ENCODE assay signal across 8 cellular contexts in genomic region chr12:8950287-8950574, GRCh38. TPM values are rescaled to one million over a fixed set of nuclear protein-coding genes. Genes with fewer than 3 reads are reported as not detected.
DNase-seq lines count a peak whose midpoint lies in the region; ATAC-seq and TF ChIP-seq lines count a peak whose summit lies in the region.

No MANE protein-coding gene starts in this region.

- H3K4me1 ChIP-seq in mucosa of rectum (ENCODE audit: control insufficient read depth in 2 of 2, insufficient read depth in 2 of 2, low read length in 2 of 2) = peaks cover 10 to 13% of the 10 kb centered on the region in 2 donors

- POLR2A ChIA-PET in MCF 10A (lab: Yijun Ruan, JAX) = interaction anchor here (0.5 to 6.2 kb wide), 21 partner anchors 9 to 518 kb away, joined by 3 to 76 read pairs (median 4); partner anchors contain the start of genes PHC1 and RIMKLB

- H3K27ac ChIP-seq in mucosa of rectum (ENCODE audit: low read depth in 2 of 2, low read length in 2 of 2) = peak overlapping the region; percentile 99

- no peaks in the 10 kb centered on the region for H3K9me3 Mint-ChIP-seq in activated naive CD4-positive, alpha-beta T cell treated with anti-CD3 and anti-CD28 coated beads, Interleukin-2, amount 50 U/mL, for 24 hours
- H3K9me3 Mint-ChIP-seq in MCF 10A (ENCODE audit: unreplicated experiment) = no peaks in the 10 kb centered on the region

- peaks cover 5% of the 10 kb centered on the region for H3K36me3 Mint-ChIP-seq in activated naive CD4-positive, alpha-beta T cell treated with anti-CD3 and anti-CD28 coated beads, Interleukin-2, amount 50 U/mL, for 24 hours
- H3K36me3 Mint-ChIP-seq in MCF 10A (ENCODE audit: insufficient read depth, unreplicated experiment) = peaks cover 20% of the 10 kb centered on the region

- H3K4me1 Mint-ChIP-seq in activated naive CD4-positive, alpha-beta T cell treated with anti-CD3 and anti-CD28 coated beads, Interleukin-2, amount 50 U/mL, for 24 hours = peaks cover 67% of the 10 kb centered on the region
- H3K4me1 Mint-ChIP-seq in MCF 10A (ENCODE audit: insufficient read depth, unreplicated experiment) = peaks cover 20% of the 10 kb centered on the region

- no peaks in the 10 kb centered on the region for H3K27me3 ChIP-seq in mucosa of rectum (ENCODE audit: control insufficient read depth in 2 of 2, insufficient read depth in 2 of 2, low read length in 2 of 2)

- ATAC-seq in HG02970 (IDR thresholded peaks at IDR 0.05; ENCODE audit: low FRiP score, unreplicated experiment) = no peak

- H3K9ac ChIP-seq in mucosa of rectum (ENCODE audit: low read depth in 1 of 2, low read length in 2 of 2) = peak overlapping the region; percentile 93 to 96

- intact Hi-C loops in MCF 10A (cut with micrococcal nuclease) = loop anchor here (1.0 kb wide), 1 partner anchor 89 kb away; no protein-coding TSS in a partner anchor

- peak overlapping the region; percentile 96 for H3K27ac Mint-ChIP-seq in activated naive CD4-positive, alpha-beta T cell treated with anti-CD3 and anti-CD28 coated beads, Interleukin-2, amount 50 U/mL, for 24 hours
- peak overlapping the region; percentile 100 for H3K27ac Mint-ChIP-seq in MCF 10A (ENCODE audit: low read depth, unreplicated experiment)

- CTCF ChIA-PET in MCF 10A (lab: Yijun Ruan, JAX) = interaction anchor here (0.7 to 4.0 kb wide), 15 partner anchors 9 to 390 kb away, joined by 3 to 41 read pairs (median 4); partner anchors contain the start of gene PHC1

- no peaks in the 10 kb centered on the region for H3K9me3 ChIP-seq in mucosa of rectum (ENCODE audit: control insufficient read depth in 2 of 2, low read length in 2 of 2)

- peak overlapping the region; percentile 80 to 88 for H3K4me3 ChIP-seq in mucosa of rectum (ENCODE audit: low read length in 2 of 2)

- no peaks in the 10 kb centered on the region for H3K27me3 Mint-ChIP-seq in activated naive CD4-positive, alpha-beta T cell treated with anti-CD3 and anti-CD28 coated beads, Interleukin-2, amount 50 U/mL, for 24 hours
- no peaks in the 10 kb centered on the region for H3K27me3 Mint-ChIP-seq in MCF 10A (ENCODE audit: insufficient read depth, unreplicated experiment)

- H3K36me3 ChIP-seq in mucosa of rectum (ENCODE audit: control insufficient read depth in 2 of 2, insufficient read depth in 2 of 2, low read length in 2 of 2) = peaks cover 6% of the 10 kb centered on the region in 2 donors

- DNase-seq in activated naive CD4-positive, alpha-beta T cell (lab: John Stamatoyannopoulos, UW) = no peak
- DNase-seq in KG1 (lab: John Stamatoyannopoulos, UW) (peak; percentile 90), MCF 10A (ENCODE audit: unreplicated experiment) (no peak), EL (no peak), NCI-H1930 (lab: John Stamatoyannopoulos, UW) (no peak)

- TF ChIP-seq CTCF in MCF 10A (IDR thresholded peaks at IDR 0.05; ENCODE audit: unreplicated experiment) = no peak

- BruUV-seq in MCF 10A (replicated peaks; lab: Mats Ljungman, UMichigan) = no TSS peak

- peak overlapping the region; percentile 99 for H3K4me3 Mint-ChIP-seq in activated naive CD4-positive, alpha-beta T cell treated with anti-CD3 and anti-CD28 coated beads, Interleukin-2, amount 50 U/mL, for 24 hours
- H3K4me3 Mint-ChIP-seq in MCF 10A (ENCODE audit: unreplicated experiment) = peak overlapping the region; percentile 100

RNA-seq across cellular contexts. Expression of gene M6PR, which starts 0.8 kb away (rescaled TPM):
- 130 and 159 TPM in 2 replicates for total RNA-seq in MCF 10A (2022)

RNA-seq across cellular contexts. Expression of gene PHC1, which starts 35.9 kb away (rescaled TPM):
- total RNA-seq in MCF 10A (2022) = 23.0 TPM in 2 replicates

RNA-seq across cellular contexts. Expression of gene KLRG1, which starts 39.1 kb away (rescaled TPM):
- 1.7 and 1.9 TPM in 2 replicates for total RNA-seq in MCF 10A (2022)
